20 cellular contexts compared by ENCODE assay signal in genomic region chr6:139486476-139486799, GRCh38.
DNase-seq lines count a peak whose midpoint lies in the region; ATAC-seq and TF ChIP-seq lines count a peak whose summit lies in the region.
"Had no signal": no experiment of that assay in that cellular context is flagged by ENCODE, and none has a peak within 500 bp of the region (broad histone marks: within the 10 kb centered on the region; RNA-seq: fewer than 3 reads in every experiment).

No MANE protein-coding gene starts in this region.

- H3K36me3 Mint-ChIP-seq in nephron (ENCODE audit: low read depth) (no peaks in the 10 kb centered on the region), T-cell (no peaks in the 10 kb centered on the region)

- H3K27me3 Mint-ChIP-seq in nephron (ENCODE audit: low read depth) (peaks cover 4% of the 10 kb centered on the region), T-cell (peaks cover 0 to 3% of the 10 kb centered on the region in 2 donors)
- H3K27me3 Mint-ChIP-seq: CD4-positive, alpha-beta T cell had no signal

- peak overlapping the region in 2 of 3 experiments; percentile 7 to 81 for H3K27ac Mint-ChIP-seq in nephron
- H3K27ac Mint-ChIP-seq in T-cell = no peak overlapping the region
- H3K27ac Mint-ChIP-seq: CD4-positive, alpha-beta T cell had no signal

- peaks cover 4% of the 10 kb centered on the region for H3K9me3 Mint-ChIP-seq in nephron
- no peaks in the 10 kb centered on the region for H3K9me3 Mint-ChIP-seq in T-cell
- H3K9me3 Mint-ChIP-seq: CD4-positive, alpha-beta T cell had no signal

- DNase-seq in kidney tubule cell (ENCODE audit: low spot score) (peak; percentile 32), T-cell (no peak), cerebellum (ENCODE audit: low spot score) (no peak)
- no peak for DNase-seq in stimulated activated naive CD8-positive, alpha-beta T cell treated with anti-CD3 and anti-CD28 coated beads, Interleukin-15, Interleukin-2, amounts not matched to agents 100 U/mL and 50 U/mL, for 24 hours
- no peak for DNase-seq in stimulated activated naive CD4-positive, alpha-beta T cell (lab: John Stamatoyannopoulos, UW)
- DNase-seq: BE2C; Caco-2; CD4-positive, alpha-beta T cell; DMS153; GF-D8; KG1; NCI-H1105 treated with DMSO at 0.1 percent for 48 hours; NCI-H1694 treated with DMSO at 0.1 percent for 48 hours; NCI-H2107; NCI-H2227 treated with DMSO at 0.1 percent for 48 hours; NCI-H524 had no signal

- POLR2A ChIA-PET in T-cell (lab: Charles Lee) = no interaction called here

- H3K4me1 Mint-ChIP-seq in nephron (peaks cover 32% of the 10 kb centered on the region), T-cell (peaks cover 6 to 11% (median 10%) of the 10 kb centered on the region in 3 donors)

- H3K4me3 Mint-ChIP-seq in nephron (no peak overlapping the region), T-cell (no peak overlapping the region)
- H3K4me3 Mint-ChIP-seq: CD4-positive, alpha-beta T cell had no signal

- peak overlapping the region; percentile 88 for H3K27ac ChIP-seq in C4-2B
- H3K27ac ChIP-seq: SJSA1 had no signal

- CTCF ChIA-PET in T-cell (lab: Charles Lee) = interaction anchor here (0.6 to 1.7 kb wide), 3 partner anchors 111 to 122 kb away, joined by 3 to 4 read pairs (median 4); no protein-coding TSS in a partner anchor

- TF ChIP-seq CTCF in C4-2B (conservative IDR thresholded peaks at IDR 0.05) (no peak), nephron (IDR thresholded peaks at IDR 0.05; ENCODE audit: unreplicated experiment in 3 of 3) (no peak)

- ATAC-seq in HG02885 (IDR thresholded peaks at IDR 0.05; ENCODE audit: poor library complexity, unreplicated experiment) (peak; percentile 46), T-cell (replicated peaks in 1 of 4) (no peak)
- no peak for ATAC-seq in stimulated activated naive CD8-positive, alpha-beta T cell treated with anti-CD3 and anti-CD28 coated beads, Interleukin-15, Interleukin-2, amounts not matched to agents 100 U/mL and 50 U/mL, for 24 hours

Comparison
In these comparisons a context has a peak if more than half of its experiments do, and no peak if none do; other contexts are left out.
1. H3K27ac Mint-ChIP-seq: peak in nephron (2 of 3); none in T-cell (0 of 2).